Comparison of ENCODE assay signal across 18 cellular contexts in genomic region chr15:92118162-92118935, GRCh38.
A peak's percentile ranks its signal among the peaks of the same experiment; 100 is the strongest.
DNase-seq lines count a peak whose midpoint lies in the region; ATAC-seq and TF ChIP-seq lines count a peak whose summit lies in the region.
"Had no signal": no experiment of that assay in that cellular context is flagged by ENCODE, and none has a peak within 500 bp of the region (broad histone marks: within the 10 kb centered on the region; RNA-seq: fewer than 3 reads in every experiment).

No MANE protein-coding gene starts in this region.

- DNase-seq in AG09309 (ENCODE audit: low read depth) (peak; percentile 47), HAP-1 (ENCODE audit: low spot score in 2 of 2) (peak; percentile 55 to 87), adipocyte (ENCODE audit: low read depth) (peak; percentile 38), hepatocyte (ENCODE audit: low spot score) (peak; percentile 26), NCI-H69 (lab: John Stamatoyannopoulos, UW) (no peak)
- DNase-seq: ACHN; activated CD8-positive, alpha-beta T cell treated with anti-CD3 and anti-CD28 coated beads for 36 hours; activated naive CD8-positive, alpha-beta T cell treated with anti-CD3 and anti-CD28 coated beads, Interleukin-2, amount 10 ng/mL, durations not matched to agents 7 days and 5 days; activated T-cell treated with anti-CD3 and anti-CD28 coated beads, Interleukin-2, amount 50 U/mL, for 72 hours; CD8-positive, alpha-beta T cell; kidney; NCI-H1930; right cardiac atrium; stimulated activated CD4-positive, alpha-beta T cell treated with anti-CD3 and anti-CD28 coated beads, Interleukin-1b, Interleukin-23, amount 100 ng/mL, for 48 hours had no signal

- H3K36me3 ChIP-seq in HAP-1 (replicated peaks) (no peaks in the 10 kb centered on the region), adipocyte (ENCODE audit: control insufficient read depth, insufficient read depth, low read length, severe bottlenecking) (peaks cover 21% of the 10 kb centered on the region), hepatocyte (replicated peaks; ENCODE audit: insufficient read depth, low read depth) (no peaks in the 10 kb centered on the region), gastroesophageal sphincter (peaks cover 0 to 37% of the 10 kb centered on the region in 2 donors)

- H3K4me3 ChIP-seq in AG09309 (ENCODE audit: control insufficient read depth, low read depth, low read length) (no peak overlapping the region), HAP-1 (no peak overlapping the region), adipocyte (ENCODE audit: low read length) (no peak overlapping the region), hepatocyte (no peak overlapping the region), gastroesophageal sphincter (no peak overlapping the region)

- ATAC-seq in GM18909 (IDR thresholded peaks at IDR 0.05; ENCODE audit: poor library complexity, unreplicated experiment) (no peak), gastroesophageal sphincter (no peak), GM18858 (IDR thresholded peaks at IDR 0.05; ENCODE audit: unreplicated experiment) (no peak)
- ATAC-seq: activated CD8-positive, alpha-beta T cell treated with anti-CD3 and anti-CD28 coated beads for 36 hours; activated T-cell treated with anti-CD3 and anti-CD28 coated beads, Interleukin-2, amount 50 U/mL, for 72 hours; CD8-positive, alpha-beta T cell; HCT116 had no signal

- TF ChIP-seq EP300 in gastroesophageal sphincter (IDR thresholded peaks at IDR 0.05), result no peak

- H2AFZ ChIP-seq in hepatocyte, result no peak overlapping the region

- in situ Hi-C loops in HAP-1 (cut with MboI; ENCODE audit: low sequenced_read_pairs), result no loop called here

- TF ChIP-seq CTCF in AG09309 (IDR thresholded peaks at IDR 0.05; ENCODE audit: control insufficient read depth, insufficient read depth, low read depth, low read length, missing control alignments) (no peak), hepatocyte (IDR thresholded peaks at IDR 0.05; ENCODE audit: poor library complexity) (no peak), gastroesophageal sphincter (IDR thresholded peaks at IDR 0.05) (no peak)

- WGBS in hepatocyte (ENCODE audit: low lambda C conversion rate, missing lambda C conversion rate), result 32% methylated on average over 6 of the region's 6 CpGs
- 73 to 81% methylated on average over 4 to 6 of the region's 6 CpGs for WGBS in gastroesophageal sphincter (ENCODE audit: low coverage in 1 of 2), 2 donors

- H3K27ac ChIP-seq in hepatocyte (peak overlapping the region; percentile 14), gastroesophageal sphincter (no peak overlapping the region)

- H3K9me3 ChIP-seq in HAP-1 (no peaks in the 10 kb centered on the region), adipocyte (ENCODE audit: control insufficient read depth, low read length) (peaks cover 4% of the 10 kb centered on the region), hepatocyte (ENCODE audit: low read depth) (no peaks in the 10 kb centered on the region), gastroesophageal sphincter (peaks cover 0 to 6% (median 0%) of the 10 kb centered on the region in 3 donors)

- no peaks in the 10 kb centered on the region for H4K20me1 ChIP-seq in hepatocyte (ENCODE audit: insufficient read depth, poor library complexity, severe bottlenecking)

- H3K4me1 ChIP-seq in HAP-1 (peaks cover 12% of the 10 kb centered on the region), adipocyte (ENCODE audit: control insufficient read depth, insufficient read depth, low read length) (peaks cover 12% of the 10 kb centered on the region), hepatocyte (ENCODE audit: insufficient read depth) (peaks cover 14% of the 10 kb centered on the region), gastroesophageal sphincter (peaks cover 0 to 20% (median 6%) of the 10 kb centered on the region in 3 donors)

- no peak overlapping the region for H3K9ac ChIP-seq in adipocyte (ENCODE audit: low read length)

- no peaks in the 10 kb centered on the region for H3K79me2 ChIP-seq in hepatocyte

- no peak for TF ChIP-seq POLR2A in gastroesophageal sphincter (IDR thresholded peaks at IDR 0.05)

- H3K4me2 ChIP-seq in hepatocyte, result peak overlapping the region; percentile 16

- H3K27me3 ChIP-seq in HAP-1 (ENCODE audit: low read depth) (no peaks in the 10 kb centered on the region), adipocyte (replicated peaks; ENCODE audit: control insufficient read depth, insufficient read depth, low read length) (no peaks in the 10 kb centered on the region), hepatocyte (no peaks in the 10 kb centered on the region), gastroesophageal sphincter (no peaks in the 10 kb centered on the region)

- H3K9me2 ChIP-seq in hepatocyte (replicated peaks; ENCODE audit: insufficient read depth), result no peaks in the 10 kb centered on the region
